1 cellular context compared by ENCODE assay signal in genomic region chr3:9349321-9350117, GRCh38.
TF ChIP-seq lines count a peak whose summit lies in the region.

No MANE protein-coding gene starts in this region.

TF ChIP-seq in H1, 55 proteins besides CTCF, POLR2A, EP300 and RAD21 (continued from another document):
- TF ChIP-seq RNF2 (IDR thresholded peaks at IDR 0.05; ENCODE audit: borderline replicate concordance, low read depth, low read length, missing control alignments, poor library complexity, severe bottlenecking) = no peak
- TF ChIP-seq CHD2 (IDR thresholded peaks at IDR 0.05; ENCODE audit: low read length) = no peak
- no peak for TF ChIP-seq SRF (IDR thresholded peaks at IDR 0.05; ENCODE audit: low read depth, low read length)
- TF ChIP-seq JUND (IDR thresholded peaks at IDR 0.05; ENCODE audit: low read length) = no peak
- no peak for TF ChIP-seq PHF8 (conservative IDR thresholded peaks at IDR 0.05; ENCODE audit: low read depth, low read length)
- no peak for TF ChIP-seq EZH2 (IDR thresholded peaks at IDR 0.05; ENCODE audit: low read depth, low read length, severe bottlenecking)
- TF ChIP-seq POU5F1 (IDR thresholded peaks at IDR 0.05; ENCODE audit: low read depth, low read length) = no peak
- no peak for TF ChIP-seq BRCA1 (IDR thresholded peaks at IDR 0.05; ENCODE audit: low read depth, low read length)
- no peak for TF ChIP-seq TCF12 (IDR thresholded peaks at IDR 0.05; ENCODE audit: low read depth, low read length)
